Comparison of ENCODE assay signal across 27 cellular contexts in the genomic region with DNA sequence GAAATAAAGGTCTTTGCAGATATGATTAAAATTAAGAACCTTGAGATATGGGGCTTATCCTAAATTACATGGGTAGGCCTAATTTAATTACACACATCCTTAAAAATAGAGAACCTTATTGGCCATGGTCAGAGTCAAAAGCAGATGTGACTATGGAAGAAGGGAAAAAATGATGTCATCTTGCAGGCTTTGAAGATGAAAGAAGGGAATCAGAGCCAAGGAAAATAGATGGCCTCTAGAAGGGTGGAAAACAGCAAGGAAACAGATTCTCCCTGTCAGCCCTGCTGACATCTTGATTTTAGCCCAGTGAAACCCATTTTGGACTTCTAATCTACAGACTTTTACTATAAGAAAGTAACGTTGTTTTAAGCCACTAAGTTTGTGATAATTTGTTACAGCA. TPM values are rescaled to one million over a fixed set of nuclear protein-coding genes. Genes with fewer than 3 reads are reported as not detected.
"Had no signal": no experiment of that assay in that cellular context is flagged by ENCODE, and none has a peak within 500 bp of the region (broad histone marks: within the 10 kb centered on the region; RNA-seq: fewer than 3 reads in every experiment).

No MANE protein-coding gene starts in this region.

- H3K4me3 Mint-ChIP-seq: effector memory CD8-positive, alpha-beta T cell; natural killer cell; neural crest cell; stimulated activated naive B cell treated with anti-CD40 and anti-IgM and Interleukin-4, amounts not matched to agents 10 μg/mL and 1 μg/mL and 100 μg/mL, for 72 hours; stimulated activated naive CD8-positive, alpha-beta T cell treated with anti-CD3 and anti-CD28 coated beads, Interleukin-15, Interleukin-2, amounts not matched to agents 100 ng/mL and 50 ng/mL, for 24 hours had no signal

- H3K27me3 ChIP-seq: colonic mucosa, foreskin keratinocyte, gastroesophageal sphincter, heart left ventricle, hepatocyte, left lung, neutrophil, right atrium auricular region, sigmoid colon, spleen, tibial nerve, upper lobe of left lung had no signal

- H3K9ac ChIP-seq: parathyroid adenoma had no signal

- H3K36me3 ChIP-seq: colonic mucosa, gastroesophageal sphincter, heart left ventricle, left lung, neutrophil, right atrium auricular region, sigmoid colon, spleen, thoracic aorta, tibial nerve, upper lobe of left lung had no signal

- H3K9me3 Mint-ChIP-seq: neural crest cell had no signal

- H3K36me3 Mint-ChIP-seq: natural killer cell; stimulated activated naive B cell treated with anti-CD40 and anti-IgM and Interleukin-4, amounts not matched to agents 10 μg/mL and 1 μg/mL and 100 μg/mL, for 72 hours had no signal

- H3K4me1 Mint-ChIP-seq: natural killer cell; neural crest cell; stimulated activated naive B cell treated with anti-CD40 and anti-IgM and Interleukin-4, amounts not matched to agents 10 μg/mL and 1 μg/mL and 100 μg/mL, for 72 hours had no signal

- H3K4me3 ChIP-seq: colonic mucosa, gastroesophageal sphincter, heart left ventricle, hepatocyte, left lung, right atrium auricular region, sigmoid colon, spleen, thoracic aorta, tibial nerve, upper lobe of left lung had no signal

- H3K9me3 ChIP-seq: colonic mucosa, gastroesophageal sphincter, left lung, neutrophil, right atrium auricular region, sigmoid colon, spleen, thoracic aorta, tibial nerve, upper lobe of left lung had no signal

- DNase-seq: central memory CD4-positive, alpha-beta T cell; colonic mucosa; effector memory CD8-positive, alpha-beta T cell; foreskin keratinocyte; heart left ventricle; kidney; left cardiac atrium; left lung; mesenchymal stem cell; natural killer cell; sigmoid colon; spleen; stimulated activated naive B cell treated with anti-CD40 and anti-IgM and Interleukin-4, amounts not matched to agents 10 μg/mL and 1 μg/mL and 100 μg/mL, for 72 hours; upper lobe of left lung had no signal

- H3K27ac ChIP-seq: colonic mucosa, foreskin keratinocyte, gastroesophageal sphincter, hepatocyte, left lung, neutrophil, parathyroid adenoma, right atrium auricular region, sigmoid colon, spleen, thoracic aorta, tibial nerve, upper lobe of left lung had no signal

- H3K27ac Mint-ChIP-seq: effector memory CD8-positive, alpha-beta T cell; natural killer cell; progenitor cell of endocrine pancreas; stimulated activated naive B cell treated with anti-CD40 and anti-IgM and Interleukin-4, amounts not matched to agents 10 μg/mL and 1 μg/mL and 100 μg/mL, for 72 hours; stimulated activated naive CD8-positive, alpha-beta T cell treated with anti-CD3 and anti-CD28 coated beads, Interleukin-15, Interleukin-2, amounts not matched to agents 100 ng/mL and 50 ng/mL, for 24 hours had no signal

- ATAC-seq: effector memory CD8-positive, alpha-beta T cell; foreskin keratinocyte; gastroesophageal sphincter; heart left ventricle; left cardiac atrium; left lung; natural killer cell; stimulated activated naive B cell treated with anti-CD40 and anti-IgM and Interleukin-4, amounts not matched to agents 10 μg/mL and 1 μg/mL and 100 μg/mL, for 72 hours had no signal

- H3K4me1 ChIP-seq: colonic mucosa, gastroesophageal sphincter, left lung, parathyroid adenoma, sigmoid colon, spleen, tibial nerve, upper lobe of left lung had no signal

- H3K79me2 ChIP-seq: hepatocyte, parathyroid adenoma had no signal

- H2AFZ ChIP-seq: hepatocyte, parathyroid adenoma had no signal

- FAIRE-seq: endometrium, kidney, urothelium cell line had no signal

- H3K4me2 ChIP-seq: hepatocyte had no signal

- H3K27me3 Mint-ChIP-seq: effector memory CD8-positive, alpha-beta T cell; stimulated activated naive CD8-positive, alpha-beta T cell treated with anti-CD3 and anti-CD28 coated beads, Interleukin-15, Interleukin-2, amounts not matched to agents 100 ng/mL and 50 ng/mL, for 24 hours had no signal

RNA-seq across cellular contexts. Expression of gene KCNN2, which starts 37.6 kb away (rescaled TPM):
- total RNA-seq: natural killer cell, osteoblast, thoracic aorta had no signal
